ENCODE assay signal across 8 cellular contexts in genomic region chr1:56578963-56579875, GRCh38. TPM values are rescaled to one million over a fixed set of nuclear protein-coding genes. Genes with fewer than 3 reads are reported as not detected.
A peak's percentile ranks its signal among the peaks of the same experiment; 100 is the strongest.
DNase-seq lines count a peak whose midpoint lies in the region; ATAC-seq and TF ChIP-seq lines count a peak whose summit lies in the region.

Gene PLPP3, minus strand, starts transcription at chr1:56579563. Its CDS starts 547 bp downstream, at chr1:56579016.

- H3K4me3 ChIP-seq in Karpas-422 (ENCODE audit: low read length) (peak within 1 kb of the TSS; percentile 76), SK-N-SH (ENCODE audit: low read depth in 2 of 2, low read length in 1 of 2) (peak within 1 kb of the TSS; percentile 87 to 95), duodenal mucosa (ENCODE audit: low read depth in 1 of 2, low read length in 2 of 2) (peak within 1 kb of the TSS; percentile 84 to 96)

- peak; percentile 52 for DNase-seq in activated CD8-positive, alpha-beta memory T cell treated with anti-CD3 and anti-CD28 coated beads, Interleukin-2, amount 50 U/mL, for 48 hours
- DNase-seq in activated CD8-positive, alpha-beta memory T cell treated with anti-CD3 and anti-CD28 coated beads, Interleukin-2, amount 50 U/mL, for 4 hours = no peak
- DNase-seq in Karpas-422 (peak; percentile 75), SK-N-SH (peak; percentile 81), left kidney (ENCODE audit: low read depth, low spot score) (peak; percentile 95)
- no peak for DNase-seq in effector CD8-positive, alpha-beta T cell (lab: John Stamatoyannopoulos, UW)

- H3F3A ChIP-seq in SK-N-SH (replicated peaks; ENCODE audit: insufficient read depth) = peaks cover 4% of the 10 kb centered on the region

- H3K4me1 ChIP-seq in Karpas-422 (ENCODE audit: low read length) (peaks cover 41% of the 10 kb centered on the region), SK-N-SH (ENCODE audit: control insufficient read depth in 1 of 2, insufficient read depth in 2 of 2, low read depth in 1 of 2, low read length in 1 of 2) (peaks cover 0 to 11% of the 10 kb centered on the region in 2 experiments; a peak in 2 of 4 replicates), duodenal mucosa (ENCODE audit: control insufficient read depth in 1 of 2, insufficient read depth in 2 of 2, low read length in 2 of 2) (peaks cover 10 to 14% of the 10 kb centered on the region in 2 donors)

- peak within 1 kb of the TSS; percentile 62 for H3K9ac ChIP-seq in Karpas-422 (ENCODE audit: low read length)
- H3K9ac ChIP-seq in SK-N-SH = peak within 1 kb of the TSS; percentile 75
- H3K9ac ChIP-seq in duodenal mucosa (ENCODE audit: low read depth in 1 of 2, low read length in 2 of 2) = peak within 1 kb of the TSS; percentile 70 to 79

- peak within 1 kb of the TSS; percentile 99 for H3K4me2 ChIP-seq in Karpas-422 (ENCODE audit: low read depth, low read length, poor library complexity, severe bottlenecking)
- peak within 1 kb of the TSS; percentile 86 for H3K4me2 ChIP-seq in SK-N-SH

- no peaks in the 10 kb centered on the region for H3K79me2 ChIP-seq in Karpas-422 (ENCODE audit: low read length)
- H3K79me2 ChIP-seq in SK-N-SH (ENCODE audit: insufficient read depth) = peaks cover 44% of the 10 kb centered on the region

- POLR2A ChIA-PET in SK-N-SH (lab: Yijun Ruan, JAX) = interaction anchor here (0.5 to 1.3 kb wide), 4 partner anchors 674 to 975 kb away, joined by 3 to 6 read pairs (median 4); no protein-coding TSS in a partner anchor

- H3K27ac Mint-ChIP-seq in stimulated activated memory B cell treated with anti-CD40 and anti-IgM and Interleukin-4, amounts not matched to agents 10 μg/mL and 1 μg/mL and 100 μg/mL, for 72 hours = peak within 1 kb of the TSS; percentile 54

- no peaks in the 10 kb centered on the region for H3K27me3 Mint-ChIP-seq in stimulated activated memory B cell treated with anti-CD40 and anti-IgM and Interleukin-4, amounts not matched to agents 10 μg/mL and 1 μg/mL and 100 μg/mL, for 72 hours

- peaks cover 55% of the 10 kb centered on the region for H3K4me1 Mint-ChIP-seq in stimulated activated memory B cell treated with anti-CD40 and anti-IgM and Interleukin-4, amounts not matched to agents 10 μg/mL and 1 μg/mL and 100 μg/mL, for 72 hours

- H3K36me3 Mint-ChIP-seq in stimulated activated memory B cell treated with anti-CD40 and anti-IgM and Interleukin-4, amounts not matched to agents 10 μg/mL and 1 μg/mL and 100 μg/mL, for 72 hours = no peaks in the 10 kb centered on the region

- no peaks in the 10 kb centered on the region for H4K20me1 ChIP-seq in Karpas-422 (ENCODE audit: insufficient read depth, low read depth, low read length)
- peaks cover 35% of the 10 kb centered on the region; the same call in 1 of the 2 replicates for H4K20me1 ChIP-seq in SK-N-SH (ENCODE audit: insufficient read depth)

- H3K9me2 ChIP-seq in Karpas-422 (replicated peaks; ENCODE audit: insufficient read depth, low read length) (no peaks in the 10 kb centered on the region), SK-N-SH (no peaks in the 10 kb centered on the region)

- H2AFZ ChIP-seq in Karpas-422 (ENCODE audit: low read length) = peak within 1 kb of the TSS; percentile 96
- H2AFZ ChIP-seq in SK-N-SH (ENCODE audit: low read depth) = peak within 1 kb of the TSS; percentile 93

- CTCF ChIA-PET in SK-N-SH (lab: Yijun Ruan, JAX) = interaction anchor here (0.6 to 3.4 kb wide), 28 partner anchors 10 to 1354 kb away, joined by 3 to 21 read pairs (median 3); no protein-coding TSS in a partner anchor

- under 1% methylated on average over 34 of the region's 62 CpGs for WGBS in SK-N-SH (ENCODE audit: low lambda C conversion rate)

- TF ChIP-seq RAD21 in SK-N-SH (IDR thresholded peaks at IDR 0.05; ENCODE audit: low read length) = peak; percentile 68

- H3K27me3 ChIP-seq in Karpas-422 (ENCODE audit: low read length) = no peaks in the 10 kb centered on the region
- no peaks in the 10 kb centered on the region for H3K27me3 ChIP-seq in SK-N-SH (ENCODE audit: insufficient read depth)
- H3K27me3 ChIP-seq in duodenal mucosa (ENCODE audit: control insufficient read depth in 1 of 2, insufficient read depth in 2 of 2, low read length in 2 of 2) = no peaks in the 10 kb centered on the region

- H3K27ac ChIP-seq in Karpas-422 (ENCODE audit: low read length) = no peak within 1 kb of the TSS
- H3K27ac ChIP-seq in SK-N-SH (ENCODE audit: low read depth in 2 of 2, low read length in 1 of 2) = peak within 1 kb of the TSS; percentile 81 to 98
- H3K27ac ChIP-seq in duodenal mucosa (ENCODE audit: low read depth, low read length) = peak within 1 kb of the TSS; percentile 89

- H3K9me3 Mint-ChIP-seq in stimulated activated memory B cell treated with anti-CD40 and anti-IgM and Interleukin-4, amounts not matched to agents 10 μg/mL and 1 μg/mL and 100 μg/mL, for 72 hours = no peaks in the 10 kb centered on the region

- ATAC-seq in stimulated activated memory B cell treated with anti-CD40 and anti-IgM and Interleukin-4, amounts not matched to agents 10 μg/mL and 1 μg/mL and 100 μg/mL, for 72 hours = peak; percentile 64

- no peak; a peak in 2 of 4 replicates for TF ChIP-seq EP300 in SK-N-SH (IDR thresholded peaks at IDR 0.05; ENCODE audit: borderline replicate concordance in 1 of 2, low read depth in 1 of 2, low read length in 1 of 2)

- H3K36me3 ChIP-seq in Karpas-422 (ENCODE audit: insufficient read depth, low read length) (no peaks in the 10 kb centered on the region), SK-N-SH (replicated peaks in 1 of 2; ENCODE audit: control insufficient read depth in 1 of 2, insufficient read depth in 2 of 2, low read length in 1 of 2) (peaks cover 0 to 6% of the 10 kb centered on the region in 2 experiments), duodenal mucosa (ENCODE audit: control insufficient read depth in 1 of 2, insufficient read depth in 2 of 2, low read length in 2 of 2) (no peaks in the 10 kb centered on the region)

- TF ChIP-seq CTCF in SK-N-SH (IDR thresholded peaks at IDR 0.05) = peak; percentile 70

- H3K4me3 Mint-ChIP-seq in stimulated activated memory B cell treated with anti-CD40 and anti-IgM and Interleukin-4, amounts not matched to agents 10 μg/mL and 1 μg/mL and 100 μg/mL, for 72 hours = peak within 1 kb of the TSS; percentile 85

- H3K9me3 ChIP-seq in Karpas-422 (ENCODE audit: low read length) = no peaks in the 10 kb centered on the region
- no peaks in the 10 kb centered on the region for H3K9me3 ChIP-seq in SK-N-SH
- H3K9me3 ChIP-seq in duodenal mucosa (ENCODE audit: control insufficient read depth in 1 of 2, low read length in 2 of 2) = no peaks in the 10 kb centered on the region

TF ChIP-seq in SK-N-SH, 30 proteins besides CTCF, POLR2A, EP300 and RAD21 (continues in another document):
- TF ChIP-seq NFIC (IDR thresholded peaks at IDR 0.05; ENCODE audit: borderline replicate concordance) = peak; percentile 30; the same call in 1 of the 2 replicates
- peak; percentile 25; the same call in 1 of the 2 replicates for TF ChIP-seq SMC3 (IDR thresholded peaks at IDR 0.05; ENCODE audit: low read depth, low read length)
- TF ChIP-seq YY1 (IDR thresholded peaks at IDR 0.05; ENCODE audit: low read depth) = peak; percentile 24; the same call in 1 of the 2 replicates
- TF ChIP-seq TCF12 (IDR thresholded peaks at IDR 0.05) = peak; percentile 77
- peak; percentile 70 for TF ChIP-seq POLR2AphosphoS5 (IDR thresholded peaks at IDR 0.05; ENCODE audit: low read depth, low read length)
- TF ChIP-seq REST (IDR thresholded peaks at IDR 0.05; ENCODE audit: low read depth, low read length) = no peak; the same call in 1 of the 2 replicates
- TF ChIP-seq EZH2phosphoT487 (IDR thresholded peaks at IDR 0.05; ENCODE audit: borderline replicate concordance, low read depth) = no peak
- no peak for TF ChIP-seq USF1 (IDR thresholded peaks at IDR 0.05; ENCODE audit: borderline replicate concordance, low read depth)

RNA-seq across cellular contexts. Expression of gene PLPP3, which starts in this region (rescaled TPM):
- total RNA-seq in Karpas-422 (2014; rRNA removed; shearing (Covaris generic); ENCODE audit: low replicate concordance) = 4.4 and 11.3 TPM in 2 replicates
- polyA plus RNA-seq in SK-N-SH (2012; rRNA removed) = 32.2 and 38.1 TPM in 2 replicates
- 28.3 and 34.6 TPM in 2 replicates for polyA plus RNA-seq in SK-N-SH (2012; cell fraction: cytosol; rRNA removed)
- 20.8 and 34.3 TPM in 2 replicates for polyA plus RNA-seq in SK-N-SH (2012; cell fraction: nucleus; rRNA removed)

Comparison
In these comparisons a context has a peak if more than half of its experiments do, and no peak if none do; other contexts are left out.
1. DNase-seq: peak in activated CD8-positive, alpha-beta memory T cell treated with anti-CD3 and anti-CD28 coated beads, Interleukin-2, amount 50 U/mL, for 48 hours (single experiment), Karpas-422 (single experiment), SK-N-SH (single experiment) and left kidney (single experiment); none in activated CD8-positive, alpha-beta memory T cell treated with anti-CD3 and anti-CD28 coated beads, Interleukin-2, amount 50 U/mL, for 4 hours (single experiment) and effector CD8-positive, alpha-beta T cell (single experiment).
2. Peak in every context shown above with its lines, with median percentiles within 50 percentile points of each other: H3K4me3 ChIP-seq and H3K9ac ChIP-seq.